ENCODE assay signal across 23 cellular contexts in genomic region chr21:43681650-43682049, GRCh38.
DNase-seq lines count a peak whose midpoint lies in the region; ATAC-seq, FAIRE-seq and TF ChIP-seq lines count a peak whose summit lies in the region.
"Had no signal": no experiment of that assay in that cellular context is flagged by ENCODE, and none has a peak within 500 bp of the region (broad histone marks: within the 10 kb centered on the region; RNA-seq: fewer than 3 reads in every experiment).

No MANE protein-coding gene starts in this region.

- DNase-seq in ELR (ENCODE audit: low read depth), result peak; percentile 53
- peak; percentile 86 for DNase-seq in RCC 7860 (ENCODE audit: low spot score)
- peak; percentile 78 for DNase-seq in epithelial cell of esophagus (ENCODE audit: low read depth)
- no peak for DNase-seq in nephron progenitor cell
- DNase-seq in NCI-H2171 treated with DMSO at 0.1 percent for 48 hours (lab: John Stamatoyannopoulos, UW), result no peak
- no peak for DNase-seq in NCI-H1436 treated with DMSO at 0.1 percent for 48 hours (lab: John Stamatoyannopoulos, UW)
- no peak for DNase-seq in DMS153 treated with DMSO at 0.1 percent for 48 hours (lab: John Stamatoyannopoulos, UW; ENCODE audit: unreplicated experiment)
- DNase-seq: Calu3; CD4-positive, alpha-beta memory T cell; DMS153; GDM1; H7; Kasumi-1; MG63; NCI-H1417; NCI-H187; NCI-H510A treated with DMSO at 0.1 percent for 48 hours; NCI-H748 treated with DMSO at 0.1 percent for 48 hours; NK-92 treated with Interleukin-12 subunit alpha and Interleukin-12 subunit beta, amount 100 ng/mL, for 24 hours had no signal

- H3K27ac Mint-ChIP-seq in nephron progenitor cell, result peak overlapping the region; percentile 94

- TF ChIP-seq CTCF in epithelial cell of esophagus (IDR thresholded peaks at IDR 0.05; ENCODE audit: insufficient read depth, low read depth, low read length, missing control alignments), result no peak
- TF ChIP-seq CTCF in nephron progenitor cell (IDR thresholded peaks at IDR 0.05), result no peak

- H3K4me3 Mint-ChIP-seq in nephron progenitor cell, result no peak overlapping the region
- H3K4me3 Mint-ChIP-seq: CD4-positive, alpha-beta memory T cell had no signal

- no peaks in the 10 kb centered on the region for H3K9me3 Mint-ChIP-seq in nephron progenitor cell
- H3K9me3 Mint-ChIP-seq: CD4-positive, alpha-beta memory T cell had no signal

- H3K4me1 Mint-ChIP-seq in nephron progenitor cell, result no peaks in the 10 kb centered on the region

- no peak for ATAC-seq in GM21381 (IDR thresholded peaks at IDR 0.05; ENCODE audit: unreplicated experiment)
- ATAC-seq: Panc1, Right ventricle myocardium inferior had no signal

- H3K36me3 Mint-ChIP-seq in nephron progenitor cell (ENCODE audit: low read depth), result peaks cover 71% of the 10 kb centered on the region

- peak; percentile 90 for FAIRE-seq in RCC 7860 (lab: Jason Lieb, UNC)

- no peaks in the 10 kb centered on the region for H3K27me3 Mint-ChIP-seq in nephron progenitor cell (ENCODE audit: low read depth, poor library complexity)
- H3K27me3 Mint-ChIP-seq: CD4-positive, alpha-beta memory T cell had no signal

- no peak overlapping the region for H3K4me3 ChIP-seq in epithelial cell of esophagus (ENCODE audit: low read length)
- H3K4me3 ChIP-seq: BLaER1 treated with 17β-estradiol and CSF1 and Interleukin-3, amounts not matched to agents 10 nM and 100 nM; MG63 had no signal

Comparison
In these comparisons a context has a peak if more than half of its experiments do, and no peak if none do; other contexts are left out.
1. DNase-seq: peak in ELR (single experiment), RCC 7860 (single experiment) and epithelial cell of esophagus (single experiment); none in nephron progenitor cell (single experiment), NCI-H2171 treated with DMSO at 0.1 percent for 48 hours (single experiment), NCI-H1436 treated with DMSO at 0.1 percent for 48 hours (single experiment) and DMS153 treated with DMSO at 0.1 percent for 48 hours (single experiment).